Comparison of ENCODE assay signal across 20 cellular contexts in the genomic region with DNA sequence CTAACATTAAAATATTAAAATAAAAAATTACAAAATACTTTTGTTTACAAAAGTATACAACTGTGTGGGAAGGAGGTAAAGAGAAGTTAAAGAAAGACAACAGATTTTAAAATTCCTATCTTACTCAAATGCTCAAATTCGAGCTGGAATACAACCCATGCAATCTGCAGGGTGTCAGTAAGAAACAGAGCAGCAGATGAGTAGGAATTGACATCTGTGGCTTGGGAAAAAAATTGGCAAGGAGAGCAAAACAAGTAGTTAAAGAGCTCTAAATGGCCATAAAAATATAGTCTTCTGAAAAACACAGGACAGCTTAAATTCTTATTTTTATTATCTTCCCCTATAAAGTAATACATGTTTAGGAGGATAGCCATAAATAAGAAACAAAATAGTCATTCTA.
DNase-seq lines count a peak whose midpoint lies in the region; ATAC-seq and TF ChIP-seq lines count a peak whose summit lies in the region.
"Had no signal": no experiment of that assay in that cellular context is flagged by ENCODE, and none has a peak within 500 bp of the region (broad histone marks: within the 10 kb centered on the region; RNA-seq: fewer than 3 reads in every experiment).

No MANE protein-coding gene starts in this region.

- H3K4me1 Mint-ChIP-seq in glutamatergic neuron (ENCODE audit: low read depth, unreplicated experiment) (peaks cover 11% of the 10 kb centered on the region), CD14-positive monocyte (no peaks in the 10 kb centered on the region)
- H3K4me1 Mint-ChIP-seq: B cell; CD4-positive, alpha-beta memory T cell; CD4-positive, CD25-positive, alpha-beta regulatory T cell; CD8-positive, alpha-beta memory T cell had no signal

- ATAC-seq in GM21360 (IDR thresholded peaks at IDR 0.05; ENCODE audit: unreplicated experiment) = no peak
- no peak for ATAC-seq in HG03139 (IDR thresholded peaks at IDR 0.05; ENCODE audit: unreplicated experiment)

- no peaks in the 10 kb centered on the region for H3K9me3 Mint-ChIP-seq in glutamatergic neuron (ENCODE audit: unreplicated experiment)
- H3K9me3 Mint-ChIP-seq in CD14-positive monocyte = peaks cover 0 to 9% (median 3%) of the 10 kb centered on the region in 7 donors

- intact Hi-C loops in CD14-positive monocyte (cut with micrococcal nuclease) = no loop called here

- no peak for TF ChIP-seq CTCF in glutamatergic neuron (IDR thresholded peaks at IDR 0.05; ENCODE audit: partially characterized antibody, unreplicated experiment)
- no peak for TF ChIP-seq CTCF in CD14-positive monocyte (IDR thresholded peaks at IDR 0.05)

- no peak overlapping the region for H3K4me3 Mint-ChIP-seq in glutamatergic neuron (ENCODE audit: unreplicated experiment)
- H3K4me3 Mint-ChIP-seq in CD14-positive monocyte = no peak overlapping the region
- H3K4me3 Mint-ChIP-seq: B cell; CD4-positive, alpha-beta memory T cell; CD4-positive, CD25-positive, alpha-beta regulatory T cell; CD8-positive, alpha-beta memory T cell had no signal

- H3K36me3 Mint-ChIP-seq in glutamatergic neuron (ENCODE audit: unreplicated experiment) (no peaks in the 10 kb centered on the region), CD14-positive monocyte (no peaks in the 10 kb centered on the region)
- H3K36me3 Mint-ChIP-seq: CD4-positive, alpha-beta memory T cell; CD4-positive, CD25-positive, alpha-beta regulatory T cell; CD8-positive, alpha-beta memory T cell had no signal

- peak overlapping the region; percentile 23 for H3K27ac Mint-ChIP-seq in glutamatergic neuron (ENCODE audit: unreplicated experiment)
- no peak overlapping the region for H3K27ac Mint-ChIP-seq in CD14-positive monocyte
- H3K27ac Mint-ChIP-seq: B cell; CD4-positive, alpha-beta memory T cell; CD4-positive, CD25-positive, alpha-beta regulatory T cell; CD8-positive, alpha-beta memory T cell had no signal

- H3K27me3 Mint-ChIP-seq in glutamatergic neuron (ENCODE audit: unreplicated experiment) (no peaks in the 10 kb centered on the region), CD14-positive monocyte (ENCODE audit: low read depth in 3 of 3) (no peaks in the 10 kb centered on the region)
- H3K27me3 Mint-ChIP-seq: B cell; CD4-positive, alpha-beta memory T cell; CD4-positive, CD25-positive, alpha-beta regulatory T cell; CD8-positive, alpha-beta memory T cell had no signal

- peak; percentile 42 for DNase-seq in Ammon's horn (ENCODE audit: low spot score)
- peak; percentile 80 for DNase-seq in G401 (ENCODE audit: low spot score)
- peak; percentile 26 for DNase-seq in cerebellum (ENCODE audit: low spot score)
- DNase-seq in glutamatergic neuron = no peak
- DNase-seq in CD14-positive monocyte (ENCODE audit: low spot score) = no peak
- DNase-seq: 8988T; ACHN; CD4-positive, alpha-beta memory T cell; CD4-positive, CD25-positive, alpha-beta regulatory T cell; CD8-positive, alpha-beta memory T cell; COR-L47; DMS153; DMS53; DMS79; DND-41; EL; GF-D8 had no signal

- in situ Hi-C loops in G401 (cut with HindIII; ENCODE audit: low sequenced_read_pairs) = no loop called here

Comparison
In these comparisons a context has a peak if more than half of its experiments do, and no peak if none do; other contexts are left out.
1. DNase-seq: peak in Ammon's horn (single experiment), G401 (single experiment) and cerebellum (single experiment); none in glutamatergic neuron (single experiment) and CD14-positive monocyte (single experiment).